In genomic region chr11:34051349-34052035, GRCh38 we compare ENCODE assay signal across 8 cellular contexts. TPM values are rescaled to one million over a fixed set of nuclear protein-coding genes. Genes with fewer than 3 reads are reported as not detected.
DNase-seq lines count a peak whose midpoint lies in the region; ATAC-seq, FAIRE-seq and TF ChIP-seq lines count a peak whose summit lies in the region.

Gene CAPRIN1 (plus strand): TSS chr11:34051731. CDS start chr11:34052421, 690 bp downstream.

- no peak for TF ChIP-seq CTCF in D721Med (IDR thresholded peaks at IDR 0.05; ENCODE audit: insufficient read depth, missing control alignments)
- TF ChIP-seq CTCF in epithelial cell of proximal tubule (conservative IDR thresholded peaks at IDR 0.05; ENCODE audit: low read depth, low read length), result no peak

- peak; percentile 68 for DNase-seq in D721Med (ENCODE audit: insufficient read length, low spot score)
- DNase-seq in OCI-M2 (lab: John Stamatoyannopoulos, UW; ENCODE audit: unreplicated experiment), result peak; percentile 32
- peak; percentile 69 for DNase-seq in activated T-cell treated with anti-CD3 and anti-CD28 coated beads for 4 hours
- DNase-seq in epithelial cell of proximal tubule (ENCODE audit: low read depth), result no peak
- peak; percentile 86 for DNase-seq in mucosa of gallbladder (ENCODE audit: low spot score)
- DNase-seq in stimulated activated CD8-positive, alpha-beta memory T cell treated with anti-CD3 and anti-CD28 coated beads, Interleukin-4, amount 100 ng/mL, for 24 hours (ENCODE audit: low read depth), result peak; percentile 73

- no peak; the same call in 1 of the 2 replicates for TF ChIP-seq EP300 in Ishikawa (IDR thresholded peaks at IDR 0.05; ENCODE audit: borderline replicate concordance)

- peak; percentile 62 for ATAC-seq in GM21529 (IDR thresholded peaks at IDR 0.05; ENCODE audit: unreplicated experiment)

- TF ChIP-seq RAD21 in Ishikawa (IDR thresholded peaks at IDR 0.05; ENCODE audit: low read depth), result no peak

- H3K4me3 ChIP-seq in epithelial cell of proximal tubule (ENCODE audit: low read depth, low read length), result peak within 1 kb of the TSS; percentile 74

- no peak for FAIRE-seq in D721Med (lab: Jason Lieb, UNC)

TF ChIP-seq in Ishikawa, 13 proteins besides CTCF, POLR2A, EP300 and RAD21:
- no peak for TF ChIP-seq TEAD4 (IDR thresholded peaks at IDR 0.05)
- TF ChIP-seq FOXM1 (IDR thresholded peaks at IDR 0.05; ENCODE audit: borderline replicate concordance, low read depth), result no peak
- TF ChIP-seq NFIC (IDR thresholded peaks at IDR 0.05), result no peak
- peak; percentile 84 for TF ChIP-seq TAF1 (IDR thresholded peaks at IDR 0.05; ENCODE audit: low read depth)
- TF ChIP-seq REST (IDR thresholded peaks at IDR 0.05; ENCODE audit: low read depth), result no peak
- no peak for TF ChIP-seq CEBPB (IDR thresholded peaks at IDR 0.05)
- no peak for TF ChIP-seq USF1 (IDR thresholded peaks at IDR 0.05)
- no peak; the same call in 1 of the 2 replicates for TF ChIP-seq YY1 (IDR thresholded peaks at IDR 0.05; ENCODE audit: low read depth)
- TF ChIP-seq ZBTB7A (IDR thresholded peaks at IDR 0.05; ENCODE audit: low read depth), result peak; percentile 23; the same call in 1 of the 2 replicates
- peak; percentile 48 for TF ChIP-seq MAX (IDR thresholded peaks at IDR 0.05)
- no peak for TF ChIP-seq CREB1 (IDR thresholded peaks at IDR 0.05; ENCODE audit: low read depth)
- no peak; the same call in 1 of the 2 replicates for TF ChIP-seq TCF12 (IDR thresholded peaks at IDR 0.05; ENCODE audit: low read depth)
- 0 out of 2 replicates have a peak, but pooled peaks have one; percentile 19 for TF ChIP-seq EGR1 (IDR thresholded peaks at IDR 0.05)
TF ChIP-seq in Ishikawa: peak in this region for 4.

RNA-seq across cellular contexts. Expression of gene CAPRIN1, which starts in this region (rescaled TPM):
- total RNA-seq in epithelial cell of proximal tubule (172 and 222 TPM in 2 replicates), mucosa of gallbladder (204 TPM)
